ENCODE assay signal across 11 cellular contexts in the genomic region with DNA sequence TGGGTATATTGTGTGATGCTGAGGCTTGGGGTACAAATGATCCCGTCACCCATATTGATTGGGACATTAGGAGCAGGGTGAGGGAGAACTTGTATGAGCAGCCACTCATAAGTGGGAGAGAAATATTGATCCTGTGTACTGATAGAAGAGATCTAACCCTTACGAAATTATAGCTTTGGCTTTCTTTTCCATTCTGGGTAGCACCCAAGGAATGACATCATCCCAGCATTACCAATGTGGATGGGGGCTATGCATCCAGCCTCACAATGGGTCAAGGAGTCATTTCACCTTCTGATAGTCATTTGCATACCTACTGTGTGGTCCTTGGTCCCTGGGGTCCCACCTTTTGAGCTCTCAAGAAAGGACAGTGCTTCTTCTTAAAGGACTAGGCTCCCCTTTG. TPM values are rescaled to one million over a fixed set of nuclear protein-coding genes. Genes with fewer than 3 reads are reported as not detected.
A peak's percentile ranks its signal among the peaks of the same experiment; 100 is the strongest.
DNase-seq lines count a peak whose midpoint lies in the region; ATAC-seq and TF ChIP-seq lines count a peak whose summit lies in the region.
"Had no signal": no experiment of that assay in that cellular context is flagged by ENCODE, and none has a peak within 500 bp of the region (broad histone marks: within the 10 kb centered on the region; RNA-seq: fewer than 3 reads in every experiment).

No MANE protein-coding gene starts in this region.

- peaks cover 13% of the 10 kb centered on the region for H3K4me1 Mint-ChIP-seq in activated naive CD8-positive, alpha-beta T cell treated with anti-CD3 and anti-CD28 coated beads for 36 hours

- TF ChIP-seq CTCF in right atrium auricular region (IDR thresholded peaks at IDR 0.05), result no peak
- no peak for TF ChIP-seq CTCF in heart right ventricle (IDR thresholded peaks at IDR 0.05)
- TF ChIP-seq CTCF in esophagus squamous epithelium (IDR thresholded peaks at IDR 0.05), result no peak
- TF ChIP-seq CTCF in prostate gland (IDR thresholded peaks at IDR 0.05), result no peak

- no peak overlapping the region for H3K27ac Mint-ChIP-seq in activated naive CD8-positive, alpha-beta T cell treated with anti-CD3 and anti-CD28 coated beads for 36 hours

- no peak for ATAC-seq in heart right ventricle
- no peak for ATAC-seq in GM21825 (IDR thresholded peaks at IDR 0.05; ENCODE audit: unreplicated experiment)

- H3K36me3 ChIP-seq in right atrium auricular region, result no peaks in the 10 kb centered on the region
- no peaks in the 10 kb centered on the region for H3K36me3 ChIP-seq in heart right ventricle
- H3K36me3 ChIP-seq in esophagus squamous epithelium, result no peaks in the 10 kb centered on the region
- H3K36me3 ChIP-seq in prostate gland, result no peaks in the 10 kb centered on the region
- H3K36me3 ChIP-seq: upper lobe of left lung had no signal

- H3K36me3 Mint-ChIP-seq in activated naive CD8-positive, alpha-beta T cell treated with anti-CD3 and anti-CD28 coated beads for 36 hours, result no peaks in the 10 kb centered on the region

- H3K4me3 ChIP-seq in right atrium auricular region (no peak overlapping the region), heart right ventricle (no peak overlapping the region), esophagus squamous epithelium (no peak overlapping the region), prostate gland (no peak overlapping the region)
- H3K4me3 ChIP-seq: upper lobe of left lung had no signal

- peaks cover 59% of the 10 kb centered on the region for H3K27me3 Mint-ChIP-seq in activated naive CD8-positive, alpha-beta T cell treated with anti-CD3 and anti-CD28 coated beads for 36 hours

- no peaks in the 10 kb centered on the region for H3K27me3 ChIP-seq in right atrium auricular region
- H3K27me3 ChIP-seq in heart right ventricle, result peaks cover 0 to 5% (median 0%) of the 10 kb centered on the region in 7 donors
- H3K27me3 ChIP-seq in esophagus squamous epithelium, result peaks cover 0 to 56% (median 6%) of the 10 kb centered on the region in 4 donors
- H3K27me3 ChIP-seq in prostate gland (replicated peaks; ENCODE audit: insufficient read depth), result no peaks in the 10 kb centered on the region

- H3K9me3 ChIP-seq in right atrium auricular region (no peaks in the 10 kb centered on the region), heart right ventricle (no peaks in the 10 kb centered on the region), esophagus squamous epithelium (no peaks in the 10 kb centered on the region), prostate gland (no peaks in the 10 kb centered on the region)
- H3K9me3 ChIP-seq: upper lobe of left lung had no signal

- intact Hi-C loops in heart right ventricle (cut with DNase I) (loop anchor here in 3 of 10 donors (10.0 kb wide), 2 partner anchors 338 to 438 kb away; no protein-coding TSS in a partner anchor), esophagus squamous epithelium (cut with DNase I) (no loop called here), prostate gland (cut with DNase I) (no loop called here)

- DNase-seq in right atrium auricular region (ENCODE audit: low spot score) (no peak), heart right ventricle (no peak), esophagus squamous epithelium (lab: John Stamatoyannopoulos, UW) (no peak), prostate gland (ENCODE audit: low spot score) (no peak), NCI-H1417 (lab: John Stamatoyannopoulos, UW) (no peak), NCI-H774 (lab: John Stamatoyannopoulos, UW) (no peak)
- no peak for DNase-seq in activated naive CD8-positive, alpha-beta T cell treated with anti-CD3 and anti-CD28 coated beads for 36 hours
- DNase-seq: activated gamma-delta T cell; effector CD8-positive, alpha-beta T cell had no signal

- H3K4me1 ChIP-seq in right atrium auricular region (peaks cover 0 to 71% of the 10 kb centered on the region in 2 donors), heart right ventricle (peaks cover 9 to 86% (median 61%) of the 10 kb centered on the region in 9 donors), esophagus squamous epithelium (peaks cover 37 to 80% (median 62%) of the 10 kb centered on the region in 3 donors), prostate gland (replicated peaks) (peaks cover 3% of the 10 kb centered on the region)

- H3K27ac ChIP-seq in right atrium auricular region (peak overlapping the region; percentile 74 to 76), heart right ventricle (peak overlapping the region in 4 of 10 donors; percentile 13 to 93 (median 68)), esophagus squamous epithelium (peak overlapping the region; percentile 1 to 96 (median 85)), prostate gland (peak overlapping the region; percentile 11 to 68)

- 80 to 84% methylated on average over 2 of the region's 2 CpGs for WGBS in heart right ventricle, 2 donors
- 80 to 86% methylated on average over 2 of the region's 2 CpGs for WGBS in esophagus squamous epithelium, 2 donors
- WGBS in prostate gland, result 80% methylated on average over 2 of the region's 2 CpGs

- no peak overlapping the region for H3K4me3 Mint-ChIP-seq in activated naive CD8-positive, alpha-beta T cell treated with anti-CD3 and anti-CD28 coated beads for 36 hours

- H3K9me3 Mint-ChIP-seq in activated naive CD8-positive, alpha-beta T cell treated with anti-CD3 and anti-CD28 coated beads for 36 hours, result no peaks in the 10 kb centered on the region

- no peak for TF ChIP-seq POLR2A in esophagus squamous epithelium (IDR thresholded peaks at IDR 0.05)
- TF ChIP-seq POLR2A in prostate gland (IDR thresholded peaks at IDR 0.05), result no peak

RNA-seq across cellular contexts. Expression of a gene that starts 1.9 kb away (rescaled TPM):
- total RNA-seq in right atrium auricular region, result 10 to 100 TPM; 16.3 to 32.1 TPM
- 100 to 1,000 TPM in 3 of 10 donors, 10 to 100 TPM in 7; 29.5 to 111 (median 89.0) TPM for total RNA-seq in heart right ventricle
- 10 to 100 TPM; 13.7 to 61.5 TPM for polyA plus RNA-seq in heart right ventricle
- total RNA-seq in esophagus squamous epithelium, result 10 to 100 TPM; 18.1 to 25.5 (median 21.0) TPM
- total RNA-seq in prostate gland, result 10 to 100 TPM; 13.1 to 29.1 TPM
- total RNA-seq in activated naive CD8-positive, alpha-beta T cell treated with anti-CD3 and anti-CD28 coated beads for 36 hours, result 1 to 10 TPM; 1.3 TPM

RNA-seq across cellular contexts. Expression of a gene that starts 30.1 kb away (rescaled TPM):
- total RNA-seq in right atrium auricular region (100 to 1,000 TPM; 138 to 719 TPM), heart right ventricle (100 to 1,000 TPM in 1 of 10 donors, 10 to 100 TPM in 9; 48.1 to 103 (median 58.9) TPM), esophagus squamous epithelium (1,000 to 10,000 TPM in 1 of 4 donors, 100 to 1,000 TPM in 3; 243 to 1,044 (median 363) TPM), prostate gland (1,000 to 10,000 TPM; 1,117 to 1,634 TPM)
- polyA plus RNA-seq in heart right ventricle, result 100 to 1,000 TPM in 1 of 2 donors, 10 to 100 TPM in 1; 74.5 to 104 TPM
- total RNA-seq in activated naive CD8-positive, alpha-beta T cell treated with anti-CD3 and anti-CD28 coated beads for 36 hours, result 10 to 100 TPM; 57.0 to 59.1 TPM

Comparison
In these comparisons a context has a peak if more than half of its experiments do, and no peak if none do; other contexts are left out.
1. RNA of a gene that starts 1.9 kb away (total RNA-seq): 29.5 to 111 TPM in heart right ventricle, 16.3 to 32.1 TPM in right atrium auricular region, 13.1 to 29.1 TPM in prostate gland and 18.1 to 25.5 TPM in esophagus squamous epithelium; 1.3 TPM in activated naive CD8-positive, alpha-beta T cell treated with anti-CD3 and anti-CD28 coated beads for 36 hours; every median in the first group is over 4 times any median in the second.